ENCODE assay signal across 7 cellular contexts in the genomic region with DNA sequence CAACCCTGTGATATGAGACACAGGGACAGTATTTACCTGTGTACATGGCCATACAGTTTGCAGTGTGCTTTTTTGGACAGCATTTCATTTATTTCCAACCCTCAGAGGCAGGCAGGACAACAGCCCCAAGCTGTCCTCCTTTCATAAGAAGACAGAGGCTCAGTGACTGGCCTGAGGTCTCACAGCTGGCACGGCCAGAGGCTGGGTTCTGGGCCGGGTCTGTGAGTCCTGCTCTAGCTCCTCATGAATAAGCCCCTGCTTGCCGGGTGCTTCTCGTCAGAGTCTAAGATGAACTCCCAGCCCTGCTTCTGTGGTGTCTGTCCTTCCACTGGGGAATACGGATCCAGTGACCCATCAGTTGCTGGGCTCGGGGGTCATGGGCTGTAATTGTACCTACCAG. TPM values are rescaled to one million over a fixed set of nuclear protein-coding genes. Genes with fewer than 3 reads are reported as not detected.
"Had no signal": no experiment of that assay in that cellular context is flagged by ENCODE, and none has a peak within 500 bp of the region (broad histone marks: within the 10 kb centered on the region; RNA-seq: fewer than 3 reads in every experiment).

No MANE protein-coding gene starts in this region.

RNA-seq across cellular contexts. Expression of a gene that starts 2.5 kb away (rescaled TPM):
- total RNA-seq: GM23248, GM23338, H1, H4, H7, H9, HFFc6 had no signal
- polyA plus RNA-seq: GM23248 had no signal

RNA-seq across cellular contexts. Expression of a gene that starts 21.5 kb away (rescaled TPM):
- total RNA-seq: H4 had no signal
